Comparison of ENCODE assay signal across 8 cellular contexts in the genomic region with DNA sequence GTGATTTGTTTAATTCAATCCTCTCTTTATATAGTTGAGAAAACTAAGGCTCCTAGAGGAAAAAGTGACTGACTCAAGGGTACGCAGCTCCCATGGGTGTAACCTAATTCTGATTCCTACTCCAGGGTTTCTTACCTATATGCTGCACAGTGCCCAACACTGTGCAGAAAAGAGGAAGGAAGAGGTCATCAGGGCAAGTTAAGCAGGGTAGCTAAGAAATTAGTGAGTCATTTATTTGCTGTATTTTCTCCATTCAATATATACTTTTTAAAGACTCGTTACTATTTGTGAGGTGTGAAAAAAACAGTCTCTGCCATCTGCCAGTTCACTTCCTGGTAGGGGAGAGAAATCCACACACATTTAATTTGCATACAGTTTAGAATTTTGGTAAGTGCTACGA.
DNase-seq lines count a peak whose midpoint lies in the region; ATAC-seq and TF ChIP-seq lines count a peak whose summit lies in the region.

No MANE protein-coding gene starts in this region.

- H3K4me3 ChIP-seq in SJCRH30: peak overlapping the region; percentile 23
- peak overlapping the region in 2 of 8 donors; percentile 19 to 51 for H3K4me3 ChIP-seq in spleen
- H3K4me3 ChIP-seq in gastrocnemius medialis: no peak overlapping the region

- H3K36me3 ChIP-seq in SJCRH30 (no peaks in the 10 kb centered on the region), spleen (no peaks in the 10 kb centered on the region), gastrocnemius medialis (no peaks in the 10 kb centered on the region)

- H3K4me1 ChIP-seq in SJCRH30 (no peaks in the 10 kb centered on the region), spleen (peaks cover 0 to 37% (median 18%) of the 10 kb centered on the region in 6 donors), gastrocnemius medialis (peaks cover 0 to 3% of the 10 kb centered on the region in 2 donors)

- 17 to 30% (median 24%) methylated on average over 3 of the region's 3 CpGs for WGBS in spleen, 5 donors

- ATAC-seq in HG03045 (IDR thresholded peaks at IDR 0.05; ENCODE audit: unreplicated experiment) (peak; percentile 6), gastrocnemius medialis (no peak)

- in situ Hi-C loops in gastrocnemius medialis (cut with MboI; ENCODE audit: low sequenced_read_pairs in 4 of 4): loop anchor here in 1 of 4 donors (25.0 kb wide), 1 partner anchor 1643 kb away; no protein-coding TSS in a partner anchor

- TF ChIP-seq POLR2A in spleen (IDR thresholded peaks at IDR 0.05) (no peak), gastrocnemius medialis (IDR thresholded peaks at IDR 0.05) (no peak)

- no peaks in the 10 kb centered on the region for H3K27me3 ChIP-seq in SJCRH30
- peaks cover 0 to 40% (median 5%) of the 10 kb centered on the region in 7 donors for H3K27me3 ChIP-seq in spleen (replicated peaks in 1 of 7)
- peaks cover 0 to 17% (median 8%) of the 10 kb centered on the region in 3 donors for H3K27me3 ChIP-seq in gastrocnemius medialis

- TF ChIP-seq CTCF in spleen (IDR thresholded peaks at IDR 0.05 in 8 of 11, conservative IDR thresholded peaks at IDR 0.05 in 3 of 11) (no peak), gastrocnemius medialis (IDR thresholded peaks at IDR 0.05 in 4 of 5, conservative IDR thresholded peaks at IDR 0.05 in 1 of 5) (no peak)

- H3K9me3 ChIP-seq in SJCRH30 (replicated peaks): no peaks in the 10 kb centered on the region
- no peaks in the 10 kb centered on the region for H3K9me3 ChIP-seq in spleen
- H3K9me3 ChIP-seq in gastrocnemius medialis: no peaks in the 10 kb centered on the region

- intact Hi-C loops in spleen (cut with DNase I; ENCODE audit: low total_unique reads): loop anchor here (10.0 kb wide), 1 partner anchor 141 kb away; no protein-coding TSS in a partner anchor
- intact Hi-C loops in cardiac septum (cut with DNase I): no loop called here
- intact Hi-C loops in gastrocnemius medialis (cut with DNase I; ENCODE audit: low total_unique reads): loop anchor here (10.0 kb wide), 1 partner anchor 141 kb away; no protein-coding TSS in a partner anchor

- peak; percentile 65 to 69 for DNase-seq in NOMO-1 (lab: John Stamatoyannopoulos, UW; ENCODE audit: unreplicated experiment in 2 of 2)
- no peak for DNase-seq in NOMO-1 treated with dmso at 0.1 percent for 144 hours (lab: John Stamatoyannopoulos, UW; ENCODE audit: unreplicated experiment)
- no peak for DNase-seq in SJCRH30
- no peak for DNase-seq in spleen
- no peak for DNase-seq in cardiac septum (ENCODE audit: low spot score)
- DNase-seq in gastrocnemius medialis: no peak
- DNase-seq in GF-D8 (lab: John Stamatoyannopoulos, UW): no peak

- H3K27ac ChIP-seq in SJCRH30 (peak overlapping the region; percentile 7; the same call in 1 of the 2 replicates), spleen (peak overlapping the region in 5 of 8 donors; percentile 51 to 72 (median 64)), gastrocnemius medialis (no peak overlapping the region)

Comparison
In these comparisons a context has a peak if more than half of its experiments do, and no peak if none do; other contexts are left out.
1. DNase-seq: peak in NOMO-1 (2 of 2); none in NOMO-1 treated with dmso at 0.1 percent for 144 hours (single experiment), SJCRH30 (0 of 2), spleen (single experiment), cardiac septum (single experiment), gastrocnemius medialis (0 of 2) and GF-D8 (single experiment).
2. H3K27ac ChIP-seq: peak in SJCRH30 (single experiment) and spleen (5 of 8); none in gastrocnemius medialis (0 of 4).